In the genomic region with DNA sequence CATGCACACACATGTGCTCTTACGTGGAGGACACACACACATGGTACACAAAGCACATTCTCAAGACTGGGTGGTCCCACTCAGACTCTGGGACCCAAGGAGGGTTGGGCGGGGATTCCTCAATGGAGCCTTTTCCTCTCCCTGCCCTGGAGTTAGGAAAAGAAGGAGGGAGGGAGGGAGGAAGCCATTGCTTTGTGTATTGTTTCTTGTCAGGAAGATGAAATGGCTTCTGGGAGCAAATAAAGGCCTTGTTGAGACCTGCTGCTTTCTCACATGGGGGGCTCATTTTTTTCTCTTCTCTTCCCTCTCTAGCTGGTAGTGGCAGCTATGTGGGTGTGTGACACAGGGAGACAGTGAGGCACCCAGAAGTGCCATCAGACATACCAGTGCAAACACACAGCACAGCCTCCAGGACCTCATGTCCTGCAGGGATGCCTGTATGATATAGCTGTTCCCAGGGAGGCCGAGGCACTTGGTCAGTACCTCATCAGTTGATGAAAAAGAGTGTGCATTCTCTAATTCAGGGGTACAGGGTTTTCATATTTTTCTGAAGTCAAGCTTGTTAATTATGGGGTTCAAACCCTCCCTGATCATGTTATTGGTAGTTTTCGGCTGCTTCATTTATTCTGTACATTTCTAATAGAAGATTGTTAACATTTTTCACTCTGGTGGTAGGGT, we compare ENCODE assay signal across 31 cellular contexts. TPM values are rescaled to one million over a fixed set of nuclear protein-coding genes. Genes with fewer than 3 reads are reported as not detected.
DNase-seq lines count a peak whose midpoint lies in the region; ATAC-seq, FAIRE-seq and TF ChIP-seq lines count a peak whose summit lies in the region.
"Had no signal": no experiment of that assay in that cellular context is flagged by ENCODE, and none has a peak within 500 bp of the region (broad histone marks: within the 10 kb centered on the region; RNA-seq: fewer than 3 reads in every experiment).

No MANE protein-coding gene starts in this region.

- peak overlapping the region in 2 of 3 experiments; percentile 46 to 51 for H3K27ac Mint-ChIP-seq in nephron
- H3K27ac Mint-ChIP-seq: activated naive CD8-positive, alpha-beta T cell; naive B cell; T-cell had no signal

- no TSS peak for BruUV-seq in K562 (replicated peaks; lab: Mats Ljungman, UMichigan)

- no peak for ATAC-seq in K562
- ATAC-seq in heart right ventricle: no peak
- ATAC-seq in thoracic aorta (ENCODE audit: insufficient number of reproducible peaks, low FRiP score, low read depth): no peak
- no peak for ATAC-seq in GM18870 (IDR thresholded peaks at IDR 0.05; ENCODE audit: unreplicated experiment)
- ATAC-seq in left colon: no peak
- ATAC-seq: Panc1, pancreas, sciatic nerve, T-cell had no signal

- no peak for TF ChIP-seq EP300 in K562 (IDR thresholded peaks at IDR 0.05; ENCODE audit: low read length)

- 82% methylated on average over 4 of the region's 4 CpGs for WGBS in K562 (ENCODE audit: insufficient coverage, low coverage, missing lambda C conversion rate)
- WGBS in heart right ventricle, 2 donors: 73 to 81% methylated on average over 4 of the region's 4 CpGs

- no peak for FAIRE-seq in K562 (lab: Jason Lieb, UNC)
- no peak for FAIRE-seq in D721Med (lab: Jason Lieb, UNC)
- FAIRE-seq: G401.6, keratinocyte, pancreas had no signal

- H3K9me3 ChIP-seq in K562 (replicated peaks; ENCODE audit: control insufficient read depth, insufficient read depth, low read depth, low read length): no peaks in the 10 kb centered on the region
- no peaks in the 10 kb centered on the region for H3K9me3 ChIP-seq in heart right ventricle
- no peaks in the 10 kb centered on the region for H3K9me3 ChIP-seq in thoracic aorta
- H3K9me3 ChIP-seq in breast epithelium: no peaks in the 10 kb centered on the region
- H3K9me3 ChIP-seq: BE2C, pancreas, vagina had no signal

- no peaks in the 10 kb centered on the region for H4K20me1 ChIP-seq in K562 (replicated peaks; ENCODE audit: control insufficient read depth, insufficient read depth, low read length)

- POLR2A ChIA-PET in K562 (lab: Yijun Ruan, JAX): interaction anchor here (0.8 kb wide), 1 partner anchor 21 kb away, joined by 4 read pairs; no protein-coding TSS in a partner anchor

- peaks cover 45% of the 10 kb centered on the region for H3K4me1 Mint-ChIP-seq in nephron
- H3K4me1 Mint-ChIP-seq: naive B cell, T-cell had no signal

- H3K4me3 Mint-ChIP-seq in nephron: no peak overlapping the region
- H3K4me3 Mint-ChIP-seq: activated naive CD8-positive, alpha-beta T cell; T-cell had no signal

- H3K9me3 Mint-ChIP-seq in nephron: no peaks in the 10 kb centered on the region
- H3K9me3 Mint-ChIP-seq: naive B cell, T-cell had no signal

- no peak for DNase-seq in K562 (ENCODE audit: extremely low read depth in 1 of 4, low spot score in 3 of 4)
- no peak for DNase-seq in heart right ventricle
- DNase-seq in thoracic aorta (ENCODE audit: low spot score): no peak
- no peak for DNase-seq in left colon
- DNase-seq in D721Med (ENCODE audit: insufficient read length, low spot score): no peak
- DNase-seq in breast epithelium (ENCODE audit: low spot score in 2 of 2): no peak
- DNase-seq: activated CD4-positive, alpha-beta T cell treated with anti-CD3 and anti-CD28 coated beads, Interleukin-2, amount 50 U/mL, for 48 hours; activated CD4-positive, CD25-positive, alpha-beta regulatory T cell; activated CD8-positive, alpha-beta memory T cell treated with anti-CD3 and anti-CD28 coated beads, Interleukin-2, amount 50 U/mL, for 48 hours; BE2C; effector memory CD4-positive, alpha-beta T cell; GOT3; mesendoderm; naive B cell; NCI-H1436; NCI-H2107; NCI-H446 treated with DMSO at 0.1 percent for 48 hours; T-cell had no signal

- H3K36me3 Mint-ChIP-seq in nephron (ENCODE audit: low read depth): no peaks in the 10 kb centered on the region
- H3K36me3 Mint-ChIP-seq: activated naive CD8-positive, alpha-beta T cell; naive B cell; T-cell had no signal

- H3K9ac ChIP-seq in K562 (ENCODE audit: insufficient read depth in 1 of 2, low read depth in 2 of 2, low read length in 2 of 2): no peak overlapping the region
- H3K9ac ChIP-seq: KMS-11 had no signal

- TF ChIP-seq CTCF in K562 (IDR thresholded peaks at IDR 0.05 in 2 of 3, conservative IDR thresholded peaks at IDR 0.05 in 1 of 3; ENCODE audit: insufficient read depth in 2 of 3, low read depth in 1 of 3, low read length in 3 of 3) (no peak), heart right ventricle (IDR thresholded peaks at IDR 0.05) (no peak), nephron (IDR thresholded peaks at IDR 0.05; ENCODE audit: unreplicated experiment in 3 of 3) (no peak), thoracic aorta (IDR thresholded peaks at IDR 0.05) (no peak), D721Med (IDR thresholded peaks at IDR 0.05; ENCODE audit: insufficient read depth, missing control alignments) (no peak), breast epithelium (IDR thresholded peaks at IDR 0.05) (no peak)

- no peak for TF ChIP-seq RAD21 in K562 (CRISPR knock-in tag; conservative IDR thresholded peaks at IDR 0.05 in 1 of 2, IDR thresholded peaks at IDR 0.05 in 1 of 2)

- CTCF ChIA-PET in K562 (lab: Yijun Ruan, JAX; ENCODE audit: low intra/inter-chr PET ratio): no interaction called here

- H3K27ac ChIP-seq in K562 (ENCODE audit: extremely low read depth, low read depth, low read length): no peak overlapping the region; the same call in 2 of the 3 replicates
- H3K27ac ChIP-seq in heart right ventricle: peak overlapping the region in 9 of 10 donors; percentile 20 to 91 (median 85)
- H3K27ac ChIP-seq in thoracic aorta: peak overlapping the region; percentile 89 to 98
- peak overlapping the region in 1 of 2 donors; percentile 36 for H3K27ac ChIP-seq in breast epithelium
- H3K27ac ChIP-seq: KMS-11, vagina had no signal

- H3K4me2 ChIP-seq in K562 (ENCODE audit: insufficient read depth, low read length): no peak overlapping the region; the same call in 1 of the 2 replicates
- H3K4me2 ChIP-seq: KMS-11 had no signal

- H3K27me3 ChIP-seq in K562 (ENCODE audit: control insufficient read depth in 2 of 2, insufficient read depth in 2 of 2, low read length in 2 of 2): no peaks in the 10 kb centered on the region
- no peaks in the 10 kb centered on the region for H3K27me3 ChIP-seq in heart right ventricle
- H3K27me3 ChIP-seq in thoracic aorta (replicated peaks; ENCODE audit: insufficient read depth): no peaks in the 10 kb centered on the region
- no peaks in the 10 kb centered on the region for H3K27me3 ChIP-seq in breast epithelium
- H3K27me3 ChIP-seq: BE2C, pancreas, vagina had no signal

- H3K79me2 ChIP-seq in K562 (ENCODE audit: control insufficient read depth, insufficient read depth, low read length): no peaks in the 10 kb centered on the region; the same call in 2 of the 3 replicates

- H3K4me3 ChIP-seq in K562 (no peak overlapping the region), heart right ventricle (peak overlapping the region in 7 of 10 donors; percentile 10 to 70 (median 60)), thoracic aorta (peak overlapping the region; percentile 80), breast epithelium (no peak overlapping the region)

- H3K4me1 ChIP-seq in K562 (replicated peaks in 1 of 2; ENCODE audit: control insufficient read depth in 2 of 2, insufficient read depth in 2 of 2, low read length in 2 of 2) (peaks cover 82 to 87% of the 10 kb centered on the region in 2 experiments), heart right ventricle (peaks cover 43 to 100% (median 80%) of the 10 kb centered on the region in 9 donors), thoracic aorta (ENCODE audit: control insufficient read depth in 1 of 2, low read depth in 2 of 2) (peaks cover 43 to 71% of the 10 kb centered on the region in 2 donors), breast epithelium (no peaks in the 10 kb centered on the region)

- H3K9me1 ChIP-seq in K562 (ENCODE audit: control insufficient read depth, insufficient read depth, low read length): peaks cover 3% of the 10 kb centered on the region

- in situ Hi-C loops in K562 (cut with MboI): no loop called here

- intact Hi-C loops in K562 (cut with micrococcal nuclease) (no loop called here), heart right ventricle (cut with DNase I) (loop anchor here in 4 of 10 donors (5.0 to 10.0 kb wide), 4 partner anchors 93 to 165 kb away; partner anchors contain the start of gene INMT (in 1 of the 4)), left colon (cut with DNase I, micrococcal nuclease) (no loop called here), breast epithelium (cut with DNase I; ENCODE audit: low total_unique reads) (loop anchor here (10.0 kb wide), 1 partner anchor 103 kb away; no protein-coding TSS in a partner anchor)

- H3K36me3 ChIP-seq in K562 (ENCODE audit: control insufficient read depth, insufficient read depth, low read length): no peaks in the 10 kb centered on the region
- H3K36me3 ChIP-seq in heart right ventricle: peaks cover 0 to 7% (median 0%) of the 10 kb centered on the region in 9 donors
- peaks cover 7% of the 10 kb centered on the region for H3K36me3 ChIP-seq in thoracic aorta
- H3K36me3 ChIP-seq in breast epithelium: no peaks in the 10 kb centered on the region
- H3K36me3 ChIP-seq: BE2C, vagina had no signal

- TF ChIP-seq POLR2A in K562 (conservative IDR thresholded peaks at IDR 0.05): no peak
- no peak for TF ChIP-seq POLR2A in breast epithelium (IDR thresholded peaks at IDR 0.05)

- no peak overlapping the region for H2AFZ ChIP-seq in K562 (ENCODE audit: low read depth, low read length)

- peaks cover 4% of the 10 kb centered on the region for H3K27me3 Mint-ChIP-seq in nephron (ENCODE audit: low read depth)
- H3K27me3 Mint-ChIP-seq: activated naive CD8-positive, alpha-beta T cell; naive B cell; T-cell had no signal

RNA-seq across cellular contexts. Expression of gene AQP1, which starts 5.7 kb away (rescaled TPM):
- 3.5 and 8.8 TPM in 2 replicates for total RNA-seq in K562 (2011; cell fraction: chromatin; rRNA removed; ENCODE audit: low replicate concordance)
- total RNA-seq in K562 (2011; cell fraction: nucleolus; rRNA removed): 9.5 and 9.6 TPM in 2 replicates
- 8.4 and 15.0 TPM in 2 replicates for total RNA-seq in K562 (2011; cell fraction: nucleoplasm; rRNA removed)
- total RNA-seq in K562 (2014; rRNA removed) (3.1 and 9.0 TPM in 2 replicates), K562 (2014; rRNA removed; fragmentation: Illumina TruSeq; extraction: Trizol) (2.8 and 4.1 TPM in 2 replicates), K562 (2015; rRNA removed; fragmentation: Illumina TruSeq; extraction: Trizol) (3.6 and 4.2 TPM in 2 replicates), K562 (2021) (6.7 and 6.9 TPM in 2 replicates), heart right ventricle (100 to 1,000 TPM; 101 to 274 (median 171) TPM), thoracic aorta (1,000 to 10,000 TPM; 1,262 to 1,768 TPM), left colon (10 to 100 TPM; 27.6 to 45.5 TPM), breast epithelium (100 to 1,000 TPM; 132 to 213 (median 177) TPM)
- polyA plus RNA-seq in K562 (2011; rRNA removed) (8.7 and 12.6 TPM in 2 replicates), K562 (2014; fragmentation: Illumina TruSeq; extraction: Trizol) (7.8 and 8.6 TPM in 2 replicates), K562 (2014; fragmentation: Nextera tagmentation; extraction: Ambion mirVana) (under 1 TPM; 0.18 to 0.45 TPM), K562 (2014; rRNA removed) (5.4 and 6.7 TPM in 2 replicates), heart right ventricle (100 to 1,000 TPM; 211 to 245 TPM)
- polyA plus RNA-seq in K562 (2011; cell fraction: cytosol; rRNA removed): 8.5 and 20.6 TPM in 2 replicates
- 12.3 and 20.4 TPM in 2 replicates for polyA plus RNA-seq in K562 (2011; cell fraction: nucleus; rRNA removed)
- 3.2 and 4.3 TPM in 2 replicates for polyA plus RNA-seq in K562 (2012)
- polyA minus RNA-seq in K562 (2011; rRNA and poly(A)+ RNA removed): 6.1 and 10.7 TPM in 2 replicates
- 3.5 and 6.3 TPM in 2 replicates for polyA minus RNA-seq in K562 (2011; cell fraction: cytosol; rRNA and poly(A)+ RNA removed)
- polyA minus RNA-seq in K562 (2011; cell fraction: nucleus; rRNA and poly(A)+ RNA removed): 2.7 and 2.8 TPM in 2 replicates
- total RNA-seq: HT1080 had no signal

RNA-seq across cellular contexts. Expression of gene GHRHR, which starts 46.4 kb away (rescaled TPM):
- total RNA-seq in K562 (2011; cell fraction: chromatin; rRNA removed; ENCODE audit: low replicate concordance): not detected in 2 replicates
- not detected in 2 replicates for total RNA-seq in K562 (2011; cell fraction: nucleolus; rRNA removed)
- total RNA-seq in K562 (2011; cell fraction: nucleoplasm; rRNA removed): not detected in 2 replicates
- total RNA-seq in K562 (2014; rRNA removed): 0.61 TPM in 1 of 2 replicates, not detected in the other
- not detected in 2 replicates for total RNA-seq in K562 (2014; rRNA removed; fragmentation: Illumina TruSeq; extraction: Trizol)
- not detected in 2 replicates for total RNA-seq in K562 (2015; rRNA removed; fragmentation: Illumina TruSeq; extraction: Trizol)
- total RNA-seq in K562 (2021): not detected in 2 replicates
- not detected in 2 replicates for polyA plus RNA-seq in K562 (2011; rRNA removed)
- polyA plus RNA-seq in K562 (2011; cell fraction: cytosol; rRNA removed): not detected in 2 replicates
- polyA plus RNA-seq in K562 (2011; cell fraction: nucleus; rRNA removed): 0.25 TPM in 1 of 2 replicates, not detected in the other
- not detected in 2 replicates for polyA plus RNA-seq in K562 (2012)
- polyA plus RNA-seq in K562 (2014; fragmentation: Illumina TruSeq; extraction: Trizol): not detected in 2 replicates
- not detected for polyA plus RNA-seq in K562 (2014; fragmentation: Nextera tagmentation; extraction: Ambion mirVana)
- not detected in 2 replicates for polyA plus RNA-seq in K562 (2014; rRNA removed)
- not detected in 2 replicates for polyA minus RNA-seq in K562 (2011; rRNA and poly(A)+ RNA removed)
- not detected in 2 replicates for polyA minus RNA-seq in K562 (2011; cell fraction: cytosol; rRNA and poly(A)+ RNA removed)
- not detected in 2 replicates for polyA minus RNA-seq in K562 (2011; cell fraction: nucleus; rRNA and poly(A)+ RNA removed)
- total RNA-seq in heart right ventricle: not detected
- not detected for polyA plus RNA-seq in heart right ventricle
- total RNA-seq in thoracic aorta: not detected
- not detected for total RNA-seq in left colon
- total RNA-seq in breast epithelium: not detected
- total RNA-seq: chondrocyte, HT1080, T-cell, vagina had no signal
- polyA plus RNA-seq: esophagus, keratinocyte had no signal

Comparison
In these comparisons a context has a peak if more than half of its experiments do, and no peak if none do; other contexts are left out.
1. H3K4me3 ChIP-seq: peak in heart right ventricle (7 of 10) and thoracic aorta (single experiment); none in K562 (single experiment) and breast epithelium (0 of 3).
2. RNA of gene AQP1, which starts 5.7 kb away (total RNA-seq): 1,262 to 1,768 TPM in thoracic aorta; 132 to 213 TPM in breast epithelium, 101 to 274 TPM in heart right ventricle, 27.6 to 45.5 TPM in left colon and 2.8 to 15.0 TPM in K562; every median in the first group is over 4 times any median in the second.